ENCODE assay signal across 27 cellular contexts in the genomic region with DNA sequence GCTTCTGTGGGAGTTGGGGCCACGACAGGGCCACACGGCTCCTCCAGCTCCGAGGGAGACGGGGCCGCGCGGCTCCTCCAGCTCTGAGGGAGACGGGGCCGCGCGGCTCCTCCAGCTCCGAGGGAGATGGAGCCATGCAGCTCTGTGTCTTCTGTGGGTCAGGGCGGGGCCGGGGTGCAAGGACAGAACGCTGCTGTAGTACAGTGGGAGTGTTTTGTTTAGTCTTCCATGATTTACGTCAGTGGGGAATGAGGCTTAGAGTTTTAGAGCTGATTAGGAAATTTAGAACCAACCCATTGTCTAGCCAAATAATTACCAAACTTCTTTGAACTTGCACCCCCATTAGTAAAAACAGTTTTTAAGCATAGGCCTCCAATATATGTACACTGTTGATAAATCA.
"Had no signal": no experiment of that assay in that cellular context is flagged by ENCODE, and none has a peak within 500 bp of the region (broad histone marks: within the 10 kb centered on the region; RNA-seq: fewer than 3 reads in every experiment).

No MANE protein-coding gene starts in this region.

- H3K27ac Mint-ChIP-seq: activated CD4-positive, alpha-beta memory T cell treated with anti-CD3 and anti-CD28 coated beads for 36 hours; activated naive CD4-positive, alpha-beta T cell treated with anti-CD3 and anti-CD28 coated beads, Interleukin-2, amount 50 U/mL, for 24 hours; activated T-helper 17 cell treated with anti-CD3 and anti-CD28 coated beads, Interleukin-2, amount 50 U/mL, for 72 hours; WTC11 had no signal

- H3K9me3 ChIP-seq: ascending aorta, body of pancreas, MG63 had no signal

- H3K27me3 ChIP-seq: ascending aorta, body of pancreas, MG63 had no signal

- H3K4me3 Mint-ChIP-seq: activated CD4-positive, alpha-beta memory T cell treated with anti-CD3 and anti-CD28 coated beads for 36 hours; activated naive CD4-positive, alpha-beta T cell treated with anti-CD3 and anti-CD28 coated beads, Interleukin-2, amount 50 U/mL, for 24 hours; activated T-helper 17 cell treated with anti-CD3 and anti-CD28 coated beads, Interleukin-2, amount 50 U/mL, for 72 hours; T-helper 17 cell; WTC11 had no signal

- H3K27ac ChIP-seq: ascending aorta, body of pancreas had no signal

- H3K4me1 Mint-ChIP-seq: activated naive CD4-positive, alpha-beta T cell treated with anti-CD3 and anti-CD28 coated beads, Interleukin-2, amount 50 U/mL, for 24 hours; activated T-helper 17 cell treated with anti-CD3 and anti-CD28 coated beads, Interleukin-2, amount 50 U/mL, for 72 hours; T-helper 17 cell; WTC11 had no signal

- DNase-seq: activated CD4-positive, alpha-beta memory T cell treated with anti-CD3 and anti-CD28 coated beads for 36 hours; activated CD4-positive, alpha-beta T cell treated with anti-CD3 and anti-CD28 coated beads for 48 hours; activated CD4-positive, CD25-positive, alpha-beta regulatory T cell treated with anti-CD3 and anti-CD28 coated beads, Interleukin-2, amount 50 U/mL, for 72 hours; activated CD8-positive, alpha-beta memory T cell treated with anti-CD3 and anti-CD28 coated beads for 24 hours; activated naive CD4-positive, alpha-beta T cell; activated T-cell treated with anti-CD3 and anti-CD28 coated beads, Interleukin-2, amount 50 U/mL, for 48 hours; amniotic stem cell; body of pancreas; MG63; MV-4-11; NCI-H1092 treated with DMSO at 0.1 percent for 48 hours; NCI-H1417 treated with DMSO at 0.1 percent for 48 hours; NCI-H1694; NCI-H2029; NCI-H2107; NCI-H2171 treated with DMSO at 0.1 percent for 48 hours; NCI-H345; NCI-H510A; NCI-H526 treated with DMSO at 0.1 percent for 48 hours; NCI-H82; SIG-M5; T-helper 17 cell; T-helper 9 cell had no signal

- H3K27me3 Mint-ChIP-seq: activated CD4-positive, alpha-beta memory T cell treated with anti-CD3 and anti-CD28 coated beads for 36 hours; activated naive CD4-positive, alpha-beta T cell treated with anti-CD3 and anti-CD28 coated beads, Interleukin-2, amount 50 U/mL, for 24 hours; activated T-helper 17 cell treated with anti-CD3 and anti-CD28 coated beads, Interleukin-2, amount 50 U/mL, for 72 hours; T-helper 17 cell had no signal

- H3K9me3 Mint-ChIP-seq: activated CD4-positive, alpha-beta memory T cell treated with anti-CD3 and anti-CD28 coated beads for 36 hours; activated naive CD4-positive, alpha-beta T cell treated with anti-CD3 and anti-CD28 coated beads, Interleukin-2, amount 50 U/mL, for 24 hours; activated T-helper 17 cell treated with anti-CD3 and anti-CD28 coated beads, Interleukin-2, amount 50 U/mL, for 72 hours; WTC11 had no signal

- H3K4me3 ChIP-seq: ascending aorta, body of pancreas, MG63 had no signal

- H3K4me1 ChIP-seq: ascending aorta, body of pancreas had no signal

- ATAC-seq: activated T-helper 17 cell treated with anti-CD3 and anti-CD28 coated beads, Interleukin-2, amount 50 U/mL, for 72 hours; body of pancreas; T-helper 17 cell; WTC11 had no signal
